9 cellular contexts compared by ENCODE assay signal in genomic region chr3:115658337-115659181, GRCh38. TPM values are rescaled to one million over a fixed set of nuclear protein-coding genes. Genes with fewer than 3 reads are reported as not detected.
DNase-seq lines count a peak whose midpoint lies in the region; ATAC-seq and TF ChIP-seq lines count a peak whose summit lies in the region.
"Had no signal": no experiment of that assay in that cellular context is flagged by ENCODE, and none has a peak within 500 bp of the region (broad histone marks: within the 10 kb centered on the region; RNA-seq: fewer than 3 reads in every experiment).

No MANE protein-coding gene starts in this region.

- H3K4me1 ChIP-seq in mesodermal cell (ENCODE audit: control insufficient read depth, insufficient read depth, low read length, poor library complexity, severe bottlenecking) = peaks cover 33% of the 10 kb centered on the region

- TF ChIP-seq CTCF in BJ (IDR thresholded peaks at IDR 0.05; ENCODE audit: insufficient read depth, low read depth, low read length) (no peak), endothelial cell (IDR thresholded peaks at IDR 0.05; ENCODE audit: unreplicated experiment) (no peak)

- no peaks in the 10 kb centered on the region for H3K36me3 ChIP-seq in BJ (ENCODE audit: control insufficient read depth, insufficient read depth, low read length)
- no peaks in the 10 kb centered on the region for H3K36me3 ChIP-seq in mesodermal cell (ENCODE audit: control insufficient read depth, insufficient read depth, low read length)

- POLR2A ChIA-PET in BJ (lab: Charles Lee) = no interaction called here

- H3K27ac Mint-ChIP-seq in endothelial cell (ENCODE audit: unreplicated experiment) = peak overlapping the region; percentile 100

- DNase-seq in BJ (ENCODE audit: low read depth) (peak; percentile 31), NCI-H82 (lab: John Stamatoyannopoulos, UW) (peak; percentile 93), endothelial cell (ENCODE audit: low spot score) (peak; percentile 83)
- DNase-seq in activated CD8-positive, alpha-beta memory T cell treated with anti-CD3 and anti-CD28 coated beads, Interleukin-2, amount 50 U/mL, for 24 hours (ENCODE audit: extremely low read depth) = peak; percentile 32
- peak; percentile 34 for DNase-seq in stimulated activated CD8-positive, alpha-beta memory T cell treated with anti-CD3 and anti-CD28 coated beads, Interleukin-15, amount 100 ng/mL, for 24 hours (ENCODE audit: low read depth)

- peak overlapping the region; percentile 99 for H3K27ac ChIP-seq in mesodermal cell (ENCODE audit: low read depth, low read length, severe bottlenecking)

- H3K4me3 Mint-ChIP-seq in endothelial cell (ENCODE audit: unreplicated experiment) = peak overlapping the region; percentile 92

- peaks cover 26% of the 10 kb centered on the region for H3K4me1 Mint-ChIP-seq in endothelial cell (ENCODE audit: unreplicated experiment)

- ATAC-seq in GM19328 (IDR thresholded peaks at IDR 0.05; ENCODE audit: unreplicated experiment) (peak; percentile 88), HG03460 (IDR thresholded peaks at IDR 0.05; ENCODE audit: unreplicated experiment) (peak; percentile 90)

- H3K9me3 Mint-ChIP-seq in endothelial cell (ENCODE audit: unreplicated experiment) = no peaks in the 10 kb centered on the region

- peaks cover 2% of the 10 kb centered on the region for H3K27me3 Mint-ChIP-seq in endothelial cell (ENCODE audit: unreplicated experiment)

- H3K9me3 ChIP-seq in mesodermal cell (ENCODE audit: control insufficient read depth, low read length) = no peaks in the 10 kb centered on the region

- 1% methylated on average over 37 of the region's 58 CpGs for WGBS in mesodermal cell (ENCODE audit: insufficient coverage in 2 of 2), 2 experiments

- CTCF ChIA-PET in BJ (lab: Yijun Ruan, JAX) = interaction anchor here (0.6 to 1.3 kb wide), 4 partner anchors 35 to 487 kb away, joined by 3 to 5 read pairs (median 4); no protein-coding TSS in a partner anchor

- H3K36me3 Mint-ChIP-seq in endothelial cell (ENCODE audit: low read depth, unreplicated experiment) = no peaks in the 10 kb centered on the region

- H3K4me3 ChIP-seq in BJ (ENCODE audit: low read depth, low read length) = peak overlapping the region; percentile 51
- peak overlapping the region; percentile 51 for H3K4me3 ChIP-seq in mesodermal cell (ENCODE audit: extremely low read depth, insufficient read depth, low read length, poor library complexity, severe bottlenecking)

- no peaks in the 10 kb centered on the region for H3K27me3 ChIP-seq in BJ (ENCODE audit: control insufficient read depth, insufficient read depth, low read length)

RNA-seq across cellular contexts. Expression of gene GAP43, which starts 35.2 kb away (rescaled TPM):
- 0.12 and 0.33 TPM in 2 replicates for polyA plus RNA-seq in BJ (2011; rRNA removed)
- not detected in 2 replicates for polyA minus RNA-seq in BJ (2011; rRNA and poly(A)+ RNA removed)
- total RNA-seq in endothelial cell (ENCODE audit: unreplicated experiment) = 16.1 TPM
- polyA plus RNA-seq in mesodermal cell (2013, experiment 1 of 2) = 53.7 TPM
- polyA plus RNA-seq in mesodermal cell (2013, experiment 2 of 2) = 44.8 TPM
- total RNA-seq: T-helper 2 cell treated with Interferon-gamma antibody and Interleukin-4, amounts not matched to agents 100 ng/mL and 5 ng/mL, for 36 hours had no signal

Comparison
In these comparisons a context has a peak if more than half of its experiments do, and no peak if none do; other contexts are left out.
1. Peak in every context shown above with its lines: DNase-seq, ATAC-seq, H3K4me3 ChIP-seq and H3K27ac ChIP-seq.
2. DNase-seq: peak in every context shown above with its lines; median percentile 93 in NCI-H82; 83 in endothelial cell; 34 in stimulated activated CD8-positive, alpha-beta memory T cell treated with anti-CD3 and anti-CD28 coated beads, Interleukin-15, amount 100 ng/mL, for 24 hours; 32 in activated CD8-positive, alpha-beta memory T cell treated with anti-CD3 and anti-CD28 coated beads, Interleukin-2, amount 50 U/mL, for 24 hours; 31 in BJ.